ENCODE assay signal across 8 cellular contexts in genomic region chr3:146371902-146372301, GRCh38.
"Had no signal": no experiment of that assay in that cellular context is flagged by ENCODE, and none has a peak within 500 bp of the region (broad histone marks: within the 10 kb centered on the region; RNA-seq: fewer than 3 reads in every experiment).

No MANE protein-coding gene starts in this region.

- DNase-seq: GM23248, GOT3, H7, HFFc6, KG1 had no signal

- H3K36me3 ChIP-seq: HAP-1 had no signal

- H3K27ac Mint-ChIP-seq: HFFc6, IgD-negative memory B cell had no signal

- H3K4me1 Mint-ChIP-seq: IgD-negative memory B cell had no signal

- H3K4me3 ChIP-seq: GM23248, HAP-1 had no signal

- H3K9me3 ChIP-seq: HAP-1 had no signal

- H3K9ac ChIP-seq: GM23248 had no signal

- H3K36me3 Mint-ChIP-seq: IgD-negative memory B cell had no signal

- H3K27me3 Mint-ChIP-seq: IgD-negative memory B cell had no signal

- H2AFZ ChIP-seq: GM23248 had no signal

- H3K4me3 Mint-ChIP-seq: HFFc6, IgD-negative memory B cell had no signal

- FAIRE-seq: HTR-8/SVneo had no signal

- H3K27ac ChIP-seq: GM23248 had no signal
